In genomic region chr17:30576326-30576861, GRCh38 we compare ENCODE assay signal across 20 cellular contexts.
DNase-seq lines count a peak whose midpoint lies in the region; ATAC-seq and TF ChIP-seq lines count a peak whose summit lies in the region.
"Had no signal": no experiment of that assay in that cellular context is flagged by ENCODE, and none has a peak within 500 bp of the region (broad histone marks: within the 10 kb centered on the region; RNA-seq: fewer than 3 reads in every experiment).

No MANE protein-coding gene starts in this region.

- H3K4me2 ChIP-seq in neuronal stem cell (ENCODE audit: insufficient read depth, low read length, poor library complexity, severe bottlenecking) = no peak overlapping the region

- H2BK12ac ChIP-seq in neuronal stem cell (ENCODE audit: low read length) = no peak overlapping the region

- H2AFZ ChIP-seq in neuronal stem cell (ENCODE audit: low read length) = no peak overlapping the region

- intact Hi-C loops in testis (cut with DNase I; ENCODE audit: low total_unique reads) = no loop called here

- peaks cover 2% of the 10 kb centered on the region for H3K79me1 ChIP-seq in neuronal stem cell (ENCODE audit: low read depth, low read length)

- peak overlapping the region; percentile 9 for H3K4me3 ChIP-seq in fibroblast of villous mesenchyme (ENCODE audit: low read depth, low read length)
- peak overlapping the region; percentile 29 to 49 for H3K4me3 ChIP-seq in testis
- H3K4me3 ChIP-seq in neuronal stem cell (ENCODE audit: low read length in 2 of 2) = no peak overlapping the region
- H3K4me3 ChIP-seq: ascending aorta, skin epidermis had no signal

- H3K27ac ChIP-seq in testis (no peak overlapping the region), neuronal stem cell (replicated peaks; ENCODE audit: low read length) (no peak overlapping the region)
- H3K27ac ChIP-seq: ascending aorta, dorsolateral prefrontal cortex, skin epidermis had no signal

- H3K4ac ChIP-seq in neuronal stem cell (ENCODE audit: low read length) = no peak overlapping the region

- H3K9ac ChIP-seq in ES-I3 (ENCODE audit: low read depth, low read length) (peak overlapping the region; percentile 28; the same call in 1 of the 2 replicates), neuronal stem cell (ENCODE audit: low read depth, low read length, poor library complexity) (no peak overlapping the region)

- H2BK120ac ChIP-seq in neuronal stem cell (ENCODE audit: low read depth, low read length) = no peak overlapping the region

- peaks cover 18% of the 10 kb centered on the region for H3K4me1 ChIP-seq in ES-I3 (ENCODE audit: insufficient read depth, low read length)
- no peaks in the 10 kb centered on the region for H3K4me1 ChIP-seq in testis
- H3K4me1 ChIP-seq in neuronal stem cell (ENCODE audit: control insufficient read depth in 2 of 2, insufficient read depth in 1 of 2, low read depth in 1 of 2, low read length in 2 of 2) = no peaks in the 10 kb centered on the region
- H3K4me1 ChIP-seq: ascending aorta had no signal

- no peak overlapping the region for H3K18ac ChIP-seq in neuronal stem cell (ENCODE audit: low read length)

- H3K27me3 ChIP-seq in testis (no peaks in the 10 kb centered on the region), neuronal stem cell (ENCODE audit: control insufficient read depth in 3 of 3, insufficient read depth in 3 of 3, low read depth in 1 of 3, low read length in 3 of 3) (peaks cover 0 to 16% (median 0%) of the 10 kb centered on the region in 3 experiments)
- H3K27me3 ChIP-seq: ascending aorta had no signal

- ATAC-seq in HG03442 (IDR thresholded peaks at IDR 0.05; ENCODE audit: unreplicated experiment) = peak; percentile 53
- ATAC-seq in HG02973 (IDR thresholded peaks at IDR 0.05; ENCODE audit: unreplicated experiment) = no peak
- ATAC-seq: left cardiac atrium had no signal

- H3K9me3 ChIP-seq in ES-I3 (ENCODE audit: control insufficient read depth, insufficient read depth, low read length) (no peaks in the 10 kb centered on the region), testis (no peaks in the 10 kb centered on the region), neuronal stem cell (replicated peaks in 1 of 2; ENCODE audit: control insufficient read depth in 2 of 2, insufficient read depth in 1 of 2, low read depth in 1 of 2, low read length in 2 of 2) (no peaks in the 10 kb centered on the region)
- H3K9me3 ChIP-seq: ascending aorta had no signal

- TF ChIP-seq POLR2A in testis (IDR thresholded peaks at IDR 0.05) = no peak

- H3K23ac ChIP-seq in neuronal stem cell (ENCODE audit: low read depth, low read length, poor library complexity) = no peak overlapping the region

- no peak overlapping the region for H2AK5ac ChIP-seq in neuronal stem cell (ENCODE audit: low read depth, low read length)

- H2BK15ac ChIP-seq in neuronal stem cell (ENCODE audit: low read length) = no peak overlapping the region

- H4K8ac ChIP-seq in neuronal stem cell (ENCODE audit: low read depth, low read length) = no peak overlapping the region

- H3K36me3 ChIP-seq in ES-I3 (ENCODE audit: insufficient read depth, low read length) (no peaks in the 10 kb centered on the region), testis (ENCODE audit: low read depth, missing control alignments) (no peaks in the 10 kb centered on the region), neuronal stem cell (replicated peaks in 1 of 2; ENCODE audit: control insufficient read depth in 2 of 2, insufficient read depth in 2 of 2, low read length in 2 of 2) (no peaks in the 10 kb centered on the region)
- H3K36me3 ChIP-seq: ascending aorta had no signal

- no peak overlapping the region for H3K14ac ChIP-seq in neuronal stem cell (ENCODE audit: low read length)

- no peak for TF ChIP-seq CTCF in fibroblast of villous mesenchyme (IDR thresholded peaks at IDR 0.05; ENCODE audit: insufficient read depth, low read depth, low read length)
- TF ChIP-seq CTCF in testis (IDR thresholded peaks at IDR 0.05) = no peak

- no peak overlapping the region for H4K91ac ChIP-seq in neuronal stem cell (ENCODE audit: low read depth, low read length, poor library complexity)

- no peak overlapping the region for H2BK5ac ChIP-seq in neuronal stem cell (ENCODE audit: low read length)

- WGBS in testis, 2 donors = 73 to 86% methylated on average over 18 to 29 of the region's 30 CpGs
- WGBS in neuronal stem cell (ENCODE audit: extremely low coverage in 2 of 2, insufficient read length in 2 of 2, insufficient replicate concordance in 1 of 2), 2 donors = no CpG with 5 or more reads among the region's 30 CpGs

- DNase-seq in fibroblast of villous mesenchyme (ENCODE audit: low read depth) (no peak), testis (peak; percentile 42), COLO829 (ENCODE audit: low spot score) (no peak), neuronal stem cell (ENCODE audit: low spot score) (no peak)
- DNase-seq: activated CD4-positive, alpha-beta T cell treated with anti-CD3 and anti-CD28 coated beads for 1 hour; DMS153; Kasumi-1; left cardiac atrium; mesenchymal stem cell; NCI-H1694; NCI-H2227 treated with DMSO at 0.1 percent for 48 hours; NCI-H748 treated with DMSO at 0.1 percent for 48 hours; RPMI8226; T-helper 1 cell had no signal

Comparison
In these comparisons a context has a peak if more than half of its experiments do, and no peak if none do; other contexts are left out.
1. H3K4me3 ChIP-seq: peak in fibroblast of villous mesenchyme (single experiment) and testis (2 of 2); none in neuronal stem cell (0 of 2).